26 cellular contexts compared by ENCODE assay signal in genomic region chr20:3031524-3032147, GRCh38. TPM values are rescaled to one million over a fixed set of nuclear protein-coding genes. Genes with fewer than 3 reads are reported as not detected.
DNase-seq lines count a peak whose midpoint lies in the region; ATAC-seq, FAIRE-seq and TF ChIP-seq lines count a peak whose summit lies in the region.
"Had no signal": no experiment of that assay in that cellular context is flagged by ENCODE, and none has a peak within 500 bp of the region (broad histone marks: within the 10 kb centered on the region; RNA-seq: fewer than 3 reads in every experiment).

No MANE protein-coding gene starts in this region.

- H3K4me3 ChIP-seq in HepG2 (replicated peaks in 1 of 3; ENCODE audit: insufficient read depth in 1 of 3, low read depth in 2 of 3, low read length in 3 of 3): no peak overlapping the region
- H3K4me3 ChIP-seq in right lobe of liver: no peak overlapping the region
- no peak overlapping the region for H3K4me3 ChIP-seq in osteoblast (ENCODE audit: insufficient read depth, low read length)
- H3K4me3 ChIP-seq: BLaER1 treated with 17β-estradiol and CSF1 and Interleukin-3, amounts not matched to agents 10 nM and 100 nM; GM23338 had no signal

- POLR2A ChIA-PET in HepG2 (lab: Yijun Ruan, JAX): interaction anchor here (1.4 kb wide), 1 partner anchor 15 kb away, joined by 3 read pairs; no protein-coding TSS in a partner anchor

- H3K27me3 ChIP-seq in HepG2 (ENCODE audit: control insufficient read depth in 1 of 2, insufficient read depth in 2 of 2, low read length in 2 of 2): no peaks in the 10 kb centered on the region
- no peaks in the 10 kb centered on the region for H3K27me3 ChIP-seq in right lobe of liver
- no peaks in the 10 kb centered on the region for H3K27me3 ChIP-seq in osteoblast (ENCODE audit: insufficient read depth, low read length)
- H3K27me3 ChIP-seq: BE2C; BLaER1 treated with 17β-estradiol and CSF1 and Interleukin-3, amounts not matched to agents 10 nM and 100 nM had no signal

- no peak for TF ChIP-seq RAD21 in HepG2 (CRISPR knock-in tag; IDR thresholded peaks at IDR 0.05)

- H3K27ac ChIP-seq in HepG2 (ENCODE audit: extremely low read length, insufficient read depth, low read length) (no peak overlapping the region), right lobe of liver (no peak overlapping the region), osteoblast (ENCODE audit: low read depth, low read length) (no peak overlapping the region)
- H3K27ac ChIP-seq: BLaER1 treated with 17β-estradiol and CSF1 and Interleukin-3, amounts not matched to agents 10 nM and 100 nM had no signal

- in situ Hi-C loops in HepG2 (cut with HindIII; ENCODE audit: extremely low pct_ligation_motif_present, low pct_unique_long_range_greater_than_20kb): no loop called here

- no peak overlapping the region for H3K27ac Mint-ChIP-seq in activated CD8-positive, alpha-beta memory T cell treated with anti-CD3 and anti-CD28 coated beads, Interleukin-2, amount 10 ng/mL, durations not matched to agents 7 days and 5 days
- H3K27ac Mint-ChIP-seq: CD14-positive monocyte; CD4-positive, alpha-beta T cell; CD8-positive, alpha-beta memory T cell; GM23338; H9 had no signal

- H3K9me3 Mint-ChIP-seq in activated CD8-positive, alpha-beta memory T cell treated with anti-CD3 and anti-CD28 coated beads, Interleukin-2, amount 10 ng/mL, durations not matched to agents 7 days and 5 days (ENCODE audit: low read depth): no peaks in the 10 kb centered on the region
- H3K9me3 Mint-ChIP-seq: CD14-positive monocyte; CD4-positive, alpha-beta T cell; CD8-positive, alpha-beta memory T cell; GM23338; H9 had no signal

- TF ChIP-seq POLR2A in HepG2 (IDR thresholded peaks at IDR 0.05; ENCODE audit: insufficient read depth in 1 of 2, low read depth in 2 of 2, low read length in 2 of 2): no peak
- TF ChIP-seq POLR2A in right lobe of liver (IDR thresholded peaks at IDR 0.05): no peak

- 95% methylated on average over 3 of the region's 3 CpGs for WGBS in HepG2 (ENCODE audit: low lambda C conversion rate)
- WGBS in right lobe of liver (ENCODE audit: insufficient coverage, low coverage, low lambda C conversion rate, missing lambda C conversion rate): 86% methylated on average over 3 of the region's 3 CpGs

- peak; percentile 16 for ATAC-seq in activated CD8-positive, alpha-beta memory T cell treated with anti-CD3 and anti-CD28 coated beads, Interleukin-2, amount 10 ng/mL, durations not matched to agents 7 days and 5 days
- ATAC-seq in HepG2: no peak
- ATAC-seq in right lobe of liver: no peak
- ATAC-seq: GM23338, HCT116 had no signal

- H4K20me1 ChIP-seq in HepG2 (ENCODE audit: insufficient read depth, low read length) (no peaks in the 10 kb centered on the region), osteoblast (ENCODE audit: insufficient read depth, low read length) (no peaks in the 10 kb centered on the region)

- H2AFZ ChIP-seq in HepG2 (ENCODE audit: low read length) (no peak overlapping the region), osteoblast (ENCODE audit: low read length) (no peak overlapping the region)
- H2AFZ ChIP-seq: GM23338 had no signal

- H3K36me3 Mint-ChIP-seq in activated CD8-positive, alpha-beta memory T cell treated with anti-CD3 and anti-CD28 coated beads, Interleukin-2, amount 10 ng/mL, durations not matched to agents 7 days and 5 days: peaks cover 33% of the 10 kb centered on the region

- no peaks in the 10 kb centered on the region for H3K9me3 ChIP-seq in HepG2 (ENCODE audit: low read length)
- H3K9me3 ChIP-seq in right lobe of liver: no peaks in the 10 kb centered on the region
- no peaks in the 10 kb centered on the region for H3K9me3 ChIP-seq in osteoblast (ENCODE audit: low read depth, low read length)
- H3K9me3 ChIP-seq: BE2C; BLaER1 treated with 17β-estradiol and CSF1 and Interleukin-3, amounts not matched to agents 10 nM and 100 nM had no signal

- CTCF ChIA-PET in activated CD8-positive, alpha-beta memory T cell treated with anti-CD3 and anti-CD28 coated beads, Interleukin-2, amount 10 ng/mL, durations not matched to agents 7 days and 5 days (lab: Charles Lee): no interaction called here
- CTCF ChIA-PET in HepG2 (lab: Yijun Ruan, JAX; ENCODE audit: low intra/inter-chr PET ratio, low total read pairs): no interaction called here

- H3K27me3 Mint-ChIP-seq in activated CD8-positive, alpha-beta memory T cell treated with anti-CD3 and anti-CD28 coated beads, Interleukin-2, amount 10 ng/mL, durations not matched to agents 7 days and 5 days: no peaks in the 10 kb centered on the region
- H3K27me3 Mint-ChIP-seq: CD4-positive, alpha-beta T cell had no signal

- DNase-seq in activated CD8-positive, alpha-beta memory T cell treated with anti-CD3 and anti-CD28 coated beads, Interleukin-2, amount 10 ng/mL, durations not matched to agents 7 days and 5 days: no peak
- no peak for DNase-seq in activated CD8-positive, alpha-beta memory T cell treated with anti-CD3 and anti-CD28 coated beads for 24 hours
- DNase-seq in HepG2 (ENCODE audit: low spot score): no peak
- DNase-seq in right lobe of liver: no peak
- peak; percentile 55 for DNase-seq in osteoblast (ENCODE audit: insufficient read length, low spot score, missing footprints)
- DNase-seq in foreskin melanocyte: no peak
- no peak for DNase-seq in DMS53 (lab: John Stamatoyannopoulos, UW)
- DNase-seq: BE2C; CD4-positive, alpha-beta T cell; CD8-positive, alpha-beta memory T cell; DMS 273 treated with DMSO at 0.1 percent for 48 hours; DMS79 treated with DMSO at 0.1 percent for 48 hours; GF-D8; H9 had no signal

- intact Hi-C loops in HepG2 (cut with micrococcal nuclease; ENCODE audit: unreplicated experiment) (no loop called here), right lobe of liver (cut with DNase I) (no loop called here)

- H3K4me1 Mint-ChIP-seq in activated CD8-positive, alpha-beta memory T cell treated with anti-CD3 and anti-CD28 coated beads, Interleukin-2, amount 10 ng/mL, durations not matched to agents 7 days and 5 days: peaks cover 4% of the 10 kb centered on the region
- H3K4me1 Mint-ChIP-seq: CD14-positive monocyte; CD8-positive, alpha-beta memory T cell; GM23338; H9 had no signal

- H3K4me2 ChIP-seq in HepG2 (ENCODE audit: low read depth, low read length): no peak overlapping the region
- no peak overlapping the region for H3K4me2 ChIP-seq in osteoblast (ENCODE audit: insufficient read depth, low read length)
- H3K4me2 ChIP-seq: BLaER1 treated with 17β-estradiol and CSF1 and Interleukin-3, amounts not matched to agents 10 nM and 100 nM; GM23338 had no signal

- no peak for TF ChIP-seq CTCF in HepG2 (CRISPR knock-in tag; IDR thresholded peaks at IDR 0.05)
- no peak for TF ChIP-seq CTCF in right lobe of liver (IDR thresholded peaks at IDR 0.05)
- TF ChIP-seq CTCF in osteoblast (IDR thresholded peaks at IDR 0.05; ENCODE audit: extremely low read depth, low read depth, low read length): no peak

- H3K79me2 ChIP-seq in HepG2 (ENCODE audit: insufficient read depth, low read length) (no peaks in the 10 kb centered on the region), osteoblast (ENCODE audit: insufficient read depth, low read length) (no peaks in the 10 kb centered on the region)

- peak; percentile 21 for FAIRE-seq in HepG2 (lab: Jason Lieb, UNC)
- FAIRE-seq: D721Med, GM12891, GM18507 had no signal

- no peak overlapping the region for H3K9ac ChIP-seq in HepG2 (ENCODE audit: insufficient read depth, low read depth, low read length)
- H3K9ac ChIP-seq: BLaER1 treated with 17β-estradiol and CSF1 and Interleukin-3, amounts not matched to agents 10 nM and 100 nM had no signal

- no TSS peak for BruUV-seq in HepG2 (replicated peaks; lab: Mats Ljungman, UMichigan)

- H3K36me3 ChIP-seq in HepG2 (replicated peaks in 1 of 2; ENCODE audit: control insufficient read depth in 1 of 2, insufficient read depth in 2 of 2, low read length in 2 of 2) (peaks cover 45 to 68% of the 10 kb centered on the region in 2 experiments), right lobe of liver (peaks cover 0 to 21% (median 8%) of the 10 kb centered on the region in 4 donors), osteoblast (ENCODE audit: insufficient read depth, low read length) (peaks cover 36% of the 10 kb centered on the region)
- H3K36me3 ChIP-seq: BE2C had no signal

- no peak overlapping the region for H3K4me3 Mint-ChIP-seq in activated CD8-positive, alpha-beta memory T cell treated with anti-CD3 and anti-CD28 coated beads, Interleukin-2, amount 10 ng/mL, durations not matched to agents 7 days and 5 days
- H3K4me3 Mint-ChIP-seq: CD14-positive monocyte; CD4-positive, alpha-beta T cell; CD8-positive, alpha-beta memory T cell; GM23338; H9 had no signal

- TF ChIP-seq EP300 in HepG2 (IDR thresholded peaks at IDR 0.05; ENCODE audit: low read depth in 2 of 2, low read length in 2 of 2) (no peak), HepG2 (CRISPR knock-in tag; IDR thresholded peaks at IDR 0.05; ENCODE audit: borderline replicate concordance) (no peak)

- H3K4me1 ChIP-seq in HepG2 (ENCODE audit: insufficient read depth, low read length) (peaks cover 20% of the 10 kb centered on the region), right lobe of liver (peaks cover 0 to 4% (median 0%) of the 10 kb centered on the region in 4 donors), osteoblast (ENCODE audit: insufficient read depth, low read length) (peaks cover 7% of the 10 kb centered on the region)
- H3K4me1 ChIP-seq: BE2C; BLaER1 treated with 17β-estradiol and CSF1 and Interleukin-3, amounts not matched to agents 10 nM and 100 nM had no signal

RNA-seq across cellular contexts. Expression of gene GNRH2, which starts 11.8 kb away (rescaled TPM):
- total RNA-seq in activated CD8-positive, alpha-beta memory T cell treated with anti-CD3 and anti-CD28 coated beads, Interleukin-2, amount 10 ng/mL, durations not matched to agents 7 days and 5 days: under 1 TPM; 0.55 to 0.63 TPM
- total RNA-seq in HepG2 (2016; rRNA removed; fragmentation: Illumina TruSeq; extraction: Trizol): not detected in 2 replicates
- total RNA-seq in HepG2 (2016; cell fraction: cytosol; rRNA removed; fragmentation: Illumina TruSeq; extraction: Trizol; ENCODE audit: low read depth): not detected in 2 replicates
- total RNA-seq in HepG2 (2016; cell fraction: insoluble cytoplasmic fraction; rRNA removed; fragmentation: Illumina TruSeq; extraction: Trizol): 0.22 TPM in 1 of 2 replicates, not detected in the other
- total RNA-seq in HepG2 (2016; cell fraction: membrane; rRNA removed; fragmentation: Illumina TruSeq; extraction: Trizol): not detected in 2 replicates
- 0.72 and 1.5 TPM in 2 replicates for total RNA-seq in HepG2 (2016; cell fraction: nucleus; rRNA removed; fragmentation: Illumina TruSeq; extraction: Trizol)
- 0.22 and 0.28 TPM in 2 replicates for polyA plus RNA-seq in HepG2 (2011; rRNA removed)
- polyA plus RNA-seq in HepG2 (2011; cell fraction: cytosol; rRNA removed): not detected in 2 replicates
- polyA plus RNA-seq in HepG2 (2011; cell fraction: nucleus; rRNA removed): 2.9 and 3.0 TPM in 2 replicates
- 0.37 TPM in 1 of 2 replicates, not detected in the other for polyA plus RNA-seq in HepG2 (2012)
- polyA plus RNA-seq in HepG2 (2016; cell fraction: cytosol; fragmentation: Illumina TruSeq; extraction: Trizol; ENCODE audit: low read depth): not detected in 2 replicates
- polyA plus RNA-seq in HepG2 (2016; cell fraction: insoluble cytoplasmic fraction; fragmentation: Illumina TruSeq; extraction: Trizol; ENCODE audit: low read depth): not detected in 2 replicates
- not detected in 2 replicates for polyA plus RNA-seq in HepG2 (2016; cell fraction: membrane; fragmentation: Illumina TruSeq; extraction: Trizol; ENCODE audit: low read depth)
- 0.96 and 1.2 TPM in 2 replicates for polyA plus RNA-seq in HepG2 (2016; cell fraction: nucleus; fragmentation: Illumina TruSeq; extraction: Trizol; ENCODE audit: insufficient read depth, low read depth)
- polyA minus RNA-seq in HepG2 (2011; rRNA and poly(A)+ RNA removed; ENCODE audit: low replicate concordance): 0.21 and 1.1 TPM in 2 replicates
- polyA minus RNA-seq in HepG2 (2011; cell fraction: cytosol; rRNA and poly(A)+ RNA removed): not detected in 2 replicates
- 5.0 and 7.0 TPM in 2 replicates for polyA minus RNA-seq in HepG2 (2011; cell fraction: nucleus; rRNA and poly(A)+ RNA removed)
- under 1 TPM in 3 of 6 experiments, not detected in 3; 0.55 to 0.81 (median 0.66) TPM for total RNA-seq in right lobe of liver
- total RNA-seq in osteoblast: 0.29 TPM in 1 of 2 replicates, not detected in the other
- total RNA-seq: A172; CD4-positive, alpha-beta T cell; Daoy; G401; GM23338; H4 had no signal
- polyA plus RNA-seq: AG04450; CD14-positive monocyte; CD8-positive, alpha-beta memory T cell; GM23338 had no signal

RNA-seq across cellular contexts. Expression of gene MRPS26, which starts 14.2 kb away (rescaled TPM):
- 10 to 100 TPM; 43.0 to 46.7 TPM for total RNA-seq in activated CD8-positive, alpha-beta memory T cell treated with anti-CD3 and anti-CD28 coated beads, Interleukin-2, amount 10 ng/mL, durations not matched to agents 7 days and 5 days
- 187 and 201 TPM in 2 replicates for total RNA-seq in HepG2 (2016; rRNA removed; fragmentation: Illumina TruSeq; extraction: Trizol)
- total RNA-seq in HepG2 (2016; cell fraction: cytosol; rRNA removed; fragmentation: Illumina TruSeq; extraction: Trizol; ENCODE audit: low read depth): 73.7 and 85.4 TPM in 2 replicates
- total RNA-seq in HepG2 (2016; cell fraction: insoluble cytoplasmic fraction; rRNA removed; fragmentation: Illumina TruSeq; extraction: Trizol): 186 and 201 TPM in 2 replicates
- total RNA-seq in HepG2 (2016; cell fraction: membrane; rRNA removed; fragmentation: Illumina TruSeq; extraction: Trizol): 110 and 125 TPM in 2 replicates
- 63.7 and 71.2 TPM in 2 replicates for total RNA-seq in HepG2 (2016; cell fraction: nucleus; rRNA removed; fragmentation: Illumina TruSeq; extraction: Trizol)
- 89.8 and 96.6 TPM in 2 replicates for polyA plus RNA-seq in HepG2 (2011; rRNA removed)
- 91.9 and 140 TPM in 2 replicates for polyA plus RNA-seq in HepG2 (2011; cell fraction: cytosol; rRNA removed)
- 52.3 and 57.4 TPM in 2 replicates for polyA plus RNA-seq in HepG2 (2011; cell fraction: nucleus; rRNA removed)
- 67.7 and 77.8 TPM in 2 replicates for polyA plus RNA-seq in HepG2 (2012)
- polyA plus RNA-seq in HepG2 (2016; cell fraction: cytosol; fragmentation: Illumina TruSeq; extraction: Trizol; ENCODE audit: low read depth): 65.7 and 79.0 TPM in 2 replicates
- polyA plus RNA-seq in HepG2 (2016; cell fraction: insoluble cytoplasmic fraction; fragmentation: Illumina TruSeq; extraction: Trizol; ENCODE audit: low read depth): 195 and 204 TPM in 2 replicates
- 80.8 and 93.5 TPM in 2 replicates for polyA plus RNA-seq in HepG2 (2016; cell fraction: membrane; fragmentation: Illumina TruSeq; extraction: Trizol; ENCODE audit: low read depth)
- polyA plus RNA-seq in HepG2 (2016; cell fraction: nucleus; fragmentation: Illumina TruSeq; extraction: Trizol; ENCODE audit: insufficient read depth, low read depth): 120 and 125 TPM in 2 replicates
- 22.4 and 55.0 TPM in 2 replicates for polyA minus RNA-seq in HepG2 (2011; rRNA and poly(A)+ RNA removed; ENCODE audit: low replicate concordance)
- polyA minus RNA-seq in HepG2 (2011; cell fraction: cytosol; rRNA and poly(A)+ RNA removed): 24.7 and 35.9 TPM in 2 replicates
- 13.3 and 16.5 TPM in 2 replicates for polyA minus RNA-seq in HepG2 (2011; cell fraction: nucleus; rRNA and poly(A)+ RNA removed)
- total RNA-seq in right lobe of liver: 10 to 100 TPM; 27.8 to 59.1 (median 38.0) TPM
- total RNA-seq in osteoblast: 20.6 and 21.0 TPM in 2 replicates

RNA-seq across cellular contexts. Expression of gene OXT, which starts 39.8 kb away (rescaled TPM):
- not detected for total RNA-seq in activated CD8-positive, alpha-beta memory T cell treated with anti-CD3 and anti-CD28 coated beads, Interleukin-2, amount 10 ng/mL, durations not matched to agents 7 days and 5 days
- total RNA-seq in HepG2 (2016; rRNA removed; fragmentation: Illumina TruSeq; extraction: Trizol) (not detected in 2 replicates), right lobe of liver (10 to 100 TPM in 2 of 6 experiments, 1 to 10 TPM in 4; 1.8 to 41.2 (median 7.0) TPM), osteoblast (not detected in 2 replicates)
- total RNA-seq in HepG2 (2016; cell fraction: cytosol; rRNA removed; fragmentation: Illumina TruSeq; extraction: Trizol; ENCODE audit: low read depth): not detected in 2 replicates
- total RNA-seq in HepG2 (2016; cell fraction: insoluble cytoplasmic fraction; rRNA removed; fragmentation: Illumina TruSeq; extraction: Trizol): not detected in 2 replicates
- not detected in 2 replicates for total RNA-seq in HepG2 (2016; cell fraction: membrane; rRNA removed; fragmentation: Illumina TruSeq; extraction: Trizol)
- not detected in 2 replicates for total RNA-seq in HepG2 (2016; cell fraction: nucleus; rRNA removed; fragmentation: Illumina TruSeq; extraction: Trizol)
- not detected in 2 replicates for polyA plus RNA-seq in HepG2 (2011; rRNA removed)
- polyA plus RNA-seq in HepG2 (2011; cell fraction: cytosol; rRNA removed): not detected in 2 replicates
- polyA plus RNA-seq in HepG2 (2011; cell fraction: nucleus; rRNA removed): not detected in 2 replicates
- polyA plus RNA-seq in HepG2 (2012): not detected in 2 replicates
- polyA plus RNA-seq in HepG2 (2016; cell fraction: cytosol; fragmentation: Illumina TruSeq; extraction: Trizol; ENCODE audit: low read depth): not detected in 2 replicates
- not detected in 2 replicates for polyA plus RNA-seq in HepG2 (2016; cell fraction: insoluble cytoplasmic fraction; fragmentation: Illumina TruSeq; extraction: Trizol; ENCODE audit: low read depth)
- not detected in 2 replicates for polyA plus RNA-seq in HepG2 (2016; cell fraction: membrane; fragmentation: Illumina TruSeq; extraction: Trizol; ENCODE audit: low read depth)
- not detected in 2 replicates for polyA plus RNA-seq in HepG2 (2016; cell fraction: nucleus; fragmentation: Illumina TruSeq; extraction: Trizol; ENCODE audit: insufficient read depth, low read depth)
- not detected in 2 replicates for polyA minus RNA-seq in HepG2 (2011; rRNA and poly(A)+ RNA removed; ENCODE audit: low replicate concordance)
- not detected in 2 replicates for polyA minus RNA-seq in HepG2 (2011; cell fraction: cytosol; rRNA and poly(A)+ RNA removed)
- polyA minus RNA-seq in HepG2 (2011; cell fraction: nucleus; rRNA and poly(A)+ RNA removed): not detected in 2 replicates
- total RNA-seq: A172, Daoy, G401, GM23338, H4, H9 had no signal
- polyA plus RNA-seq: AG04450, CD14-positive monocyte had no signal

RNA-seq across cellular contexts. Expression of gene AVP, which starts 52.9 kb away (rescaled TPM):
- total RNA-seq in activated CD8-positive, alpha-beta memory T cell treated with anti-CD3 and anti-CD28 coated beads, Interleukin-2, amount 10 ng/mL, durations not matched to agents 7 days and 5 days: not detected
- total RNA-seq in HepG2 (2016; rRNA removed; fragmentation: Illumina TruSeq; extraction: Trizol) (not detected in 2 replicates), right lobe of liver (under 1 TPM in 2 of 6 experiments, not detected in 4; 0.74 to 0.93 TPM), osteoblast (not detected in 2 replicates)
- not detected in 2 replicates for total RNA-seq in HepG2 (2016; cell fraction: cytosol; rRNA removed; fragmentation: Illumina TruSeq; extraction: Trizol; ENCODE audit: low read depth)
- total RNA-seq in HepG2 (2016; cell fraction: insoluble cytoplasmic fraction; rRNA removed; fragmentation: Illumina TruSeq; extraction: Trizol): not detected in 2 replicates
- total RNA-seq in HepG2 (2016; cell fraction: membrane; rRNA removed; fragmentation: Illumina TruSeq; extraction: Trizol): not detected in 2 replicates
- total RNA-seq in HepG2 (2016; cell fraction: nucleus; rRNA removed; fragmentation: Illumina TruSeq; extraction: Trizol): not detected in 2 replicates
- 0.12 and 0.21 TPM in 2 replicates for polyA plus RNA-seq in HepG2 (2011; rRNA removed)
- 0.22 and 0.74 TPM in 2 replicates for polyA plus RNA-seq in HepG2 (2011; cell fraction: cytosol; rRNA removed)
- 0.37 and 0.38 TPM in 2 replicates for polyA plus RNA-seq in HepG2 (2011; cell fraction: nucleus; rRNA removed)
- not detected in 2 replicates for polyA plus RNA-seq in HepG2 (2012)
- polyA plus RNA-seq in HepG2 (2016; cell fraction: cytosol; fragmentation: Illumina TruSeq; extraction: Trizol; ENCODE audit: low read depth): not detected in 2 replicates
- not detected in 2 replicates for polyA plus RNA-seq in HepG2 (2016; cell fraction: insoluble cytoplasmic fraction; fragmentation: Illumina TruSeq; extraction: Trizol; ENCODE audit: low read depth)
- not detected in 2 replicates for polyA plus RNA-seq in HepG2 (2016; cell fraction: membrane; fragmentation: Illumina TruSeq; extraction: Trizol; ENCODE audit: low read depth)
- not detected in 2 replicates for polyA plus RNA-seq in HepG2 (2016; cell fraction: nucleus; fragmentation: Illumina TruSeq; extraction: Trizol; ENCODE audit: insufficient read depth, low read depth)
- polyA minus RNA-seq in HepG2 (2011; rRNA and poly(A)+ RNA removed; ENCODE audit: low replicate concordance): not detected in 2 replicates
- not detected in 2 replicates for polyA minus RNA-seq in HepG2 (2011; cell fraction: cytosol; rRNA and poly(A)+ RNA removed)
- polyA minus RNA-seq in HepG2 (2011; cell fraction: nucleus; rRNA and poly(A)+ RNA removed): not detected in 2 replicates
- total RNA-seq: A172; CD8-positive, alpha-beta memory T cell; Daoy; G401; GM23338; H4; H9 had no signal
- polyA plus RNA-seq: AG04450; CD14-positive monocyte; CD8-positive, alpha-beta memory T cell had no signal
